Comparison of ENCODE assay signal across 9 cellular contexts in genomic region chr10:96025566-96025965, GRCh38. TPM values are rescaled to one million over a fixed set of nuclear protein-coding genes. Genes with fewer than 3 reads are reported as not detected.
A peak's percentile ranks its signal among the peaks of the same experiment; 100 is the strongest.
DNase-seq lines count a peak whose midpoint lies in the region; ATAC-seq, FAIRE-seq and TF ChIP-seq lines count a peak whose summit lies in the region.
"Had no signal": no experiment of that assay in that cellular context is flagged by ENCODE, and none has a peak within 500 bp of the region (broad histone marks: within the 10 kb centered on the region; RNA-seq: fewer than 3 reads in every experiment).

No MANE protein-coding gene starts in this region.

- no peak for TF ChIP-seq POLR2A in K562 (conservative IDR thresholded peaks at IDR 0.05)

- FAIRE-seq in K562 (lab: Jason Lieb, UNC), result peak; percentile 65

- POLR2A ChIA-PET in K562 (lab: Yijun Ruan, JAX), result no interaction called here
- POLR2A ChIA-PET in CD8-positive, alpha-beta T cell (lab: Charles Lee), result no interaction called here

- H3K36me3 Mint-ChIP-seq in progenitor cell of endocrine pancreas (ENCODE audit: insufficient read depth), result no peaks in the 10 kb centered on the region
- no peaks in the 10 kb centered on the region for H3K36me3 Mint-ChIP-seq in CD8-positive, alpha-beta T cell

- no peaks in the 10 kb centered on the region for H3K9me1 ChIP-seq in K562 (ENCODE audit: control insufficient read depth, insufficient read depth, low read length)

- H3K27ac ChIP-seq in K562 (ENCODE audit: extremely low read depth, low read depth, low read length) (no peak overlapping the region; the same call in 2 of the 3 replicates), tibial artery (no peak overlapping the region)
- no peak overlapping the region for H3K27ac ChIP-seq in CD8-positive, alpha-beta T cell (ENCODE audit: low read depth, low read length)
- H3K27ac ChIP-seq: BLaER1 treated with 17β-estradiol and CSF1 and Interleukin-3, amounts not matched to agents 10 nM and 100 nM had no signal

- intact Hi-C loops in K562 (cut with micrococcal nuclease) (no loop called here), tibial artery (cut with DNase I; ENCODE audit: low total_unique reads) (no loop called here)
- intact Hi-C loops in CD8-positive, alpha-beta T cell (cut with DNase I, micrococcal nuclease), result no loop called here

- TF ChIP-seq CTCF in K562 (IDR thresholded peaks at IDR 0.05 in 2 of 3, conservative IDR thresholded peaks at IDR 0.05 in 1 of 3; ENCODE audit: insufficient read depth in 2 of 3, low read depth in 1 of 3, low read length in 3 of 3) (peak in 2 of 3 experiments; percentile 40 to 45; a peak in 4 of 6 replicates), progenitor cell of endocrine pancreas (IDR thresholded peaks at IDR 0.05; ENCODE audit: unreplicated experiment) (peak; percentile 37), tibial artery (IDR thresholded peaks at IDR 0.05) (no peak)
- no peak for TF ChIP-seq CTCF in CD8-positive, alpha-beta T cell (IDR thresholded peaks at IDR 0.05)

- 28% methylated on average over 2 of the region's 3 CpGs for WGBS in K562 (ENCODE audit: insufficient coverage, low coverage, missing lambda C conversion rate)

- in situ Hi-C loops in K562 (cut with MboI), result no loop called here

- peak in 1 of 2 experiments; percentile 35; a peak in 1 of 4 replicates for TF ChIP-seq RAD21 in K562 (CRISPR knock-in tag; conservative IDR thresholded peaks at IDR 0.05 in 1 of 2, IDR thresholded peaks at IDR 0.05 in 1 of 2)

- no peaks in the 10 kb centered on the region for H3K9me3 ChIP-seq in K562 (replicated peaks; ENCODE audit: control insufficient read depth, insufficient read depth, low read depth, low read length)
- H3K9me3 ChIP-seq in CD8-positive, alpha-beta T cell (ENCODE audit: low read length), result no peaks in the 10 kb centered on the region
- H3K9me3 ChIP-seq in tibial artery, result no peaks in the 10 kb centered on the region

- H3K9ac ChIP-seq in K562 (ENCODE audit: insufficient read depth in 1 of 2, low read depth in 2 of 2, low read length in 2 of 2), result no peak overlapping the region
- H3K9ac ChIP-seq: BLaER1 treated with 17β-estradiol and CSF1 and Interleukin-3, amounts not matched to agents 10 nM and 100 nM had no signal

- BruUV-seq in K562 (replicated peaks; lab: Mats Ljungman, UMichigan), result no TSS peak

- H3K4me3 Mint-ChIP-seq in progenitor cell of endocrine pancreas (ENCODE audit: low read depth), result no peak overlapping the region
- H3K4me3 Mint-ChIP-seq in CD8-positive, alpha-beta T cell, result no peak overlapping the region

- no peak for TF ChIP-seq EP300 in K562 (IDR thresholded peaks at IDR 0.05; ENCODE audit: low read length)

- H3K4me3 ChIP-seq in K562 (no peak overlapping the region), tibial artery (no peak overlapping the region)
- no peak overlapping the region for H3K4me3 ChIP-seq in CD8-positive, alpha-beta T cell (ENCODE audit: low read depth, low read length)
- H3K4me3 ChIP-seq: BLaER1 treated with 17β-estradiol and CSF1 and Interleukin-3, amounts not matched to agents 10 nM and 100 nM had no signal

- H3K36me3 ChIP-seq in K562 (ENCODE audit: control insufficient read depth, insufficient read depth, low read length) (no peaks in the 10 kb centered on the region), tibial artery (no peaks in the 10 kb centered on the region)
- no peaks in the 10 kb centered on the region for H3K36me3 ChIP-seq in CD8-positive, alpha-beta T cell (ENCODE audit: insufficient read depth, low read length)
- H3K36me3 ChIP-seq: BLaER1 treated with 17β-estradiol and CSF1 and Interleukin-3, amounts not matched to agents 10 nM and 100 nM had no signal

- H3K79me2 ChIP-seq in K562 (ENCODE audit: control insufficient read depth, insufficient read depth, low read length), result no peaks in the 10 kb centered on the region

- H3K4me1 ChIP-seq in K562 (replicated peaks in 1 of 2; ENCODE audit: control insufficient read depth in 2 of 2, insufficient read depth in 2 of 2, low read length in 2 of 2) (peaks cover 4 to 12% of the 10 kb centered on the region in 2 experiments; a peak in 4 of 5 replicates), tibial artery (no peaks in the 10 kb centered on the region)
- H3K4me1 ChIP-seq in CD8-positive, alpha-beta T cell (ENCODE audit: insufficient read depth, low read length), result no peaks in the 10 kb centered on the region
- H3K4me1 ChIP-seq: BLaER1 treated with 17β-estradiol and CSF1 and Interleukin-3, amounts not matched to agents 10 nM and 100 nM had no signal

- DNase-seq in NCI-H2227 (lab: John Stamatoyannopoulos, UW; ENCODE audit: unreplicated experiment), result peak; percentile 1
- no peak for DNase-seq in NCI-H2227 treated with DMSO at 0.1 percent for 48 hours (lab: John Stamatoyannopoulos, UW)
- peak in 3 of 4 experiments; percentile 17 to 59 (median 36) for DNase-seq in K562 (ENCODE audit: extremely low read depth in 1 of 4, low spot score in 3 of 4)
- DNase-seq in progenitor cell of endocrine pancreas (ENCODE audit: low spot score, unreplicated experiment), result no peak
- no peak for DNase-seq in CD8-positive, alpha-beta T cell
- no peak for DNase-seq in activated effector memory CD4-positive, alpha-beta T cell treated with Interleukin-2 at 50 U/mL for 16 hours
- DNase-seq in tibial artery, result no peak

- ATAC-seq in HG03565 (IDR thresholded peaks at IDR 0.05; ENCODE audit: unreplicated experiment), result peak; percentile 68
- peak; percentile 98 for ATAC-seq in K562
- ATAC-seq in CD8-positive, alpha-beta T cell, result no peak

- no peaks in the 10 kb centered on the region for H3K4me1 Mint-ChIP-seq in progenitor cell of endocrine pancreas (ENCODE audit: low read depth)
- no peaks in the 10 kb centered on the region for H3K4me1 Mint-ChIP-seq in CD8-positive, alpha-beta T cell (ENCODE audit: low read depth)

- peaks cover 3% of the 10 kb centered on the region for H3K9me3 Mint-ChIP-seq in progenitor cell of endocrine pancreas (ENCODE audit: low read depth)
- no peaks in the 10 kb centered on the region for H3K9me3 Mint-ChIP-seq in CD8-positive, alpha-beta T cell

- peak overlapping the region; percentile 56; the same call in 1 of the 2 replicates for H2AFZ ChIP-seq in K562 (ENCODE audit: low read depth, low read length)

- H3K27ac Mint-ChIP-seq in progenitor cell of endocrine pancreas, result no peak overlapping the region
- H3K27ac Mint-ChIP-seq in CD8-positive, alpha-beta T cell, result no peak overlapping the region

- CTCF ChIA-PET in K562 (lab: Yijun Ruan, JAX; ENCODE audit: low intra/inter-chr PET ratio), result no interaction called here
- CTCF ChIA-PET in CD8-positive, alpha-beta T cell (lab: Charles Lee), result interaction anchor here (2.4 kb wide), 1 partner anchor 9 kb away, joined by 9 read pairs; no protein-coding TSS in a partner anchor

- H4K20me1 ChIP-seq in K562 (replicated peaks; ENCODE audit: control insufficient read depth, insufficient read depth, low read length), result no peaks in the 10 kb centered on the region
- H4K20me1 ChIP-seq: BLaER1 treated with 17β-estradiol and CSF1 and Interleukin-3, amounts not matched to agents 10 nM and 100 nM had no signal

- H3K27me3 ChIP-seq in K562 (ENCODE audit: control insufficient read depth in 2 of 2, insufficient read depth in 2 of 2, low read length in 2 of 2) (no peaks in the 10 kb centered on the region), tibial artery (no peaks in the 10 kb centered on the region)
- H3K27me3 ChIP-seq in CD8-positive, alpha-beta T cell (ENCODE audit: insufficient read depth, low read length), result no peaks in the 10 kb centered on the region
- H3K27me3 ChIP-seq: BLaER1 treated with 17β-estradiol and CSF1 and Interleukin-3, amounts not matched to agents 10 nM and 100 nM had no signal

- no peak overlapping the region for H3K4me2 ChIP-seq in K562 (ENCODE audit: insufficient read depth, low read length)
- H3K4me2 ChIP-seq: BLaER1 treated with 17β-estradiol and CSF1 and Interleukin-3, amounts not matched to agents 10 nM and 100 nM had no signal

- H3K27me3 Mint-ChIP-seq in progenitor cell of endocrine pancreas, result no peaks in the 10 kb centered on the region
- H3K27me3 Mint-ChIP-seq in CD8-positive, alpha-beta T cell (ENCODE audit: low read depth), result no peaks in the 10 kb centered on the region

TF ChIP-seq in K562, 482 proteins besides CTCF, POLR2A, EP300 and RAD21 (continues in another document):
- peak; percentile 29; the same call in 1 of the 2 replicates for TF ChIP-seq PKNOX1 (IDR thresholded peaks at IDR 0.05)

RNA-seq across cellular contexts. Expression of gene CCNJ, which starts 17.8 kb away (rescaled TPM):
- total RNA-seq in K562 (2011; cell fraction: chromatin; rRNA removed; ENCODE audit: low replicate concordance), result 6.1 and 9.9 TPM in 2 replicates
- 4.5 and 7.5 TPM in 2 replicates for total RNA-seq in K562 (2011; cell fraction: nucleolus; rRNA removed)
- total RNA-seq in K562 (2011; cell fraction: nucleoplasm; rRNA removed), result 6.5 and 10.7 TPM in 2 replicates
- total RNA-seq in K562 (2014; rRNA removed), result 5.5 and 5.9 TPM in 2 replicates
- total RNA-seq in K562 (2014; rRNA removed; fragmentation: Illumina TruSeq; extraction: Trizol), result 10.8 and 11.7 TPM in 2 replicates
- 8.5 and 9.6 TPM in 2 replicates for total RNA-seq in K562 (2015; rRNA removed; fragmentation: Illumina TruSeq; extraction: Trizol)
- total RNA-seq in K562 (2021), result 9.2 TPM in 2 replicates
- 15.7 and 16.9 TPM in 2 replicates for polyA plus RNA-seq in K562 (2011; rRNA removed)
- polyA plus RNA-seq in K562 (2011; cell fraction: cytosol; rRNA removed), result 11.4 and 13.1 TPM in 2 replicates
- polyA plus RNA-seq in K562 (2011; cell fraction: nucleus; rRNA removed), result 9.5 and 11.2 TPM in 2 replicates
- 5.4 and 5.9 TPM in 2 replicates for polyA plus RNA-seq in K562 (2012)
- 10.1 and 10.6 TPM in 2 replicates for polyA plus RNA-seq in K562 (2014; fragmentation: Illumina TruSeq; extraction: Trizol)
- 1 to 10 TPM in 1 of 2 experiments, under 1 TPM in 1; 0.69 to 2.4 TPM for polyA plus RNA-seq in K562 (2014; fragmentation: Nextera tagmentation; extraction: Ambion mirVana)
- polyA plus RNA-seq in K562 (2014; rRNA removed), result 8.6 and 8.9 TPM in 2 replicates
- polyA minus RNA-seq in K562 (2011; rRNA and poly(A)+ RNA removed), result 32.0 and 33.3 TPM in 2 replicates
- polyA minus RNA-seq in K562 (2011; cell fraction: cytosol; rRNA and poly(A)+ RNA removed), result 9.4 and 13.2 TPM in 2 replicates
- 4.7 and 8.8 TPM in 2 replicates for polyA minus RNA-seq in K562 (2011; cell fraction: nucleus; rRNA and poly(A)+ RNA removed)
- total RNA-seq in progenitor cell of endocrine pancreas, result 45.8 and 46.6 TPM in 2 replicates
- total RNA-seq in CD8-positive, alpha-beta T cell, result 10 to 100 TPM; 10.0 to 10.7 TPM

Comparison
In these comparisons a context has a peak if more than half of its experiments do, and no peak if none do; other contexts are left out.
1. DNase-seq: peak in NCI-H2227 (single experiment) and K562 (3 of 4); none in NCI-H2227 treated with DMSO at 0.1 percent for 48 hours (single experiment), progenitor cell of endocrine pancreas (single experiment), CD8-positive, alpha-beta T cell (0 of 7), activated effector memory CD4-positive, alpha-beta T cell treated with Interleukin-2 at 50 U/mL for 16 hours (single experiment) and tibial artery (0 of 2).
2. CTCF ChIP-seq: peak in K562 (2 of 3) and progenitor cell of endocrine pancreas (single experiment); none in CD8-positive, alpha-beta T cell (single experiment) and tibial artery (0 of 2).